Comparison of ENCODE assay signal across 27 cellular contexts in the genomic region with DNA sequence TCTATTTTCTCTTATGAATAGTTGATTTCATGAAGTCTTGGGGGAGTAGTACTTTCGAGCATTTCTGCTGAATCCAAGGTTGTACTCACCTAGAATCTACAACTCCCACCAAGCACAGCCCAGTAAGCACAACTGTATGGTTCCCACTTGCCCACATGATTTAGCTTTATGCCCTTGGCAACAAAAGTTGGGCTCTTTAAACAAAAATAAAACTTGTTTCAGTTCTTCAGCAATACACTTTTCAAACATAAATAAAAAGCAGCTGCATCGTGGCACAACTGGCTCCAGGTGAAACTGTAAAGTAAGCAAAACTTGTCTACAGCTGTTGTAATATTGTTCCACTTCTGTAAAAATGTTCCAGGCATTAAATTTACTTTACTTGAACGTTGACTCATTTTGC.
"Had no signal": no experiment of that assay in that cellular context is flagged by ENCODE, and none has a peak within 500 bp of the region (broad histone marks: within the 10 kb centered on the region; RNA-seq: fewer than 3 reads in every experiment).

No MANE protein-coding gene starts in this region.

- DNase-seq: activated CD4-positive, alpha-beta memory T cell treated with anti-CD3 and anti-CD28 coated beads, Interleukin-2, amount 10 ng/mL, durations not matched to agents 7 days and 5 days; activated CD4-positive, alpha-beta T cell treated with anti-CD3 and anti-CD28 coated beads for 1 hour; activated CD4-positive, alpha-beta T cell treated with anti-CD3 and anti-CD28 coated beads for 4 hours; activated CD4-positive, alpha-beta T cell treated with anti-CD3 and anti-CD28 coated beads, Interleukin-2, amount 10 ng/mL, durations not matched to agents 7 days and 5 days; activated CD4-positive, alpha-beta T cell treated with anti-CD3 and anti-CD28 coated beads, Interleukin-2, amount 50 U/mL, for 4 hours; activated CD8-positive, alpha-beta memory T cell treated with anti-CD3 and anti-CD28 coated beads, Interleukin-2, amount 50 U/mL, for 48 hours; activated gamma-delta T cell; activated naive CD4-positive, alpha-beta T cell; activated naive CD4-positive, alpha-beta T cell treated with anti-CD3 and anti-CD28 coated beads, Interleukin-2, amount 10 ng/mL, durations not matched to agents 7 days and 5 days; activated naive CD8-positive, alpha-beta T cell treated with anti-CD3 and anti-CD28 coated beads, Interleukin-2, amount 10 ng/mL, durations not matched to agents 7 days and 5 days; activated T-cell treated with anti-CD3 and anti-CD28 coated beads for 4 hours; activated T-cell treated with anti-CD3 and anti-CD28 coated beads, Interleukin-2, amount 50 U/mL, for 24 hours; activated T-cell treated with anti-CD3 and anti-CD28 coated beads, Interleukin-2, amount 50 U/mL, for 72 hours; caudate nucleus; cortex of kidney; effector CD8-positive, alpha-beta T cell; esophagus squamous epithelium; foreskin melanocyte; heart right ventricle; T-helper 17 cell had no signal

- H2AFZ ChIP-seq: hepatocyte had no signal

- H3K4me3 ChIP-seq: ascending aorta, esophagus squamous epithelium, gastroesophageal sphincter, heart right ventricle, hepatocyte had no signal

- H3K36me3 ChIP-seq: ascending aorta, esophagus squamous epithelium, gastroesophageal sphincter, heart right ventricle had no signal

- H3K27me3 ChIP-seq: ascending aorta, esophagus squamous epithelium, gastroesophageal sphincter, heart right ventricle, hepatocyte had no signal

- H3K4me2 ChIP-seq: hepatocyte had no signal

- H3K27ac ChIP-seq: ascending aorta, epithelial cell of prostate, esophagus squamous epithelium, gastroesophageal sphincter, heart right ventricle, hepatocyte, VCaP had no signal

- H3K79me2 ChIP-seq: hepatocyte had no signal

- H3K9me3 ChIP-seq: ascending aorta, esophagus squamous epithelium, gastroesophageal sphincter, heart right ventricle had no signal

- ATAC-seq: activated naive CD4-positive, alpha-beta T cell treated with anti-CD3 and anti-CD28 coated beads, Interleukin-2, amount 50 U/mL, for 72 hours; activated T-cell treated with anti-CD3 and anti-CD28 coated beads, Interleukin-2, amount 50 U/mL, for 72 hours; gastroesophageal sphincter; heart right ventricle; T-helper 17 cell; WTC11 had no signal

- H3K4me1 ChIP-seq: ascending aorta, esophagus squamous epithelium, gastroesophageal sphincter, heart right ventricle had no signal
